Comparison of ENCODE assay signal across 20 cellular contexts in the genomic region with DNA sequence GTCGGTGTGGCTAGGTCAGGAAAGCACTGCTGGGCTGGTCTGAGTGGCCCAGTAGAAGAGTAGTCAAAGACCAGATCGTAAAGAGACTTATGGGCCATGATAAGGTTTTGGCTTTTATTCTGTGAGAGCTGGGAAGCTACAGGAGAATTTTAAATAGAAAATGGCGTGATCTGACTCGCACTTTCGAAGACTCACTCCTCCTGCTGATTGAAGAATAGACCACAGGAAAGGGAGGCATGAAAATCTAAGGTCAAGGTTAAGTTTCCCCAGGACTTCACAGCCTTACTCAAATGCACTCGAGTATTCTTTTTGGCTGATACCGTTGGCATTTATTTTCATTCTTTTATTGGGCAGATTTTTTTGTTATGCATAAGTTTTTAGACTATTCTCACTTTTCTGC.
DNase-seq lines count a peak whose midpoint lies in the region; ATAC-seq and TF ChIP-seq lines count a peak whose summit lies in the region.
"Had no signal": no experiment of that assay in that cellular context is flagged by ENCODE, and none has a peak within 500 bp of the region (broad histone marks: within the 10 kb centered on the region; RNA-seq: fewer than 3 reads in every experiment).

No MANE protein-coding gene starts in this region.

- POLR2A ChIA-PET in CD8-positive, alpha-beta memory T cell (lab: Charles Lee), result no interaction called here

- H3K36me3 ChIP-seq in SJSA1, result no peaks in the 10 kb centered on the region
- no peaks in the 10 kb centered on the region for H3K36me3 ChIP-seq in CD8-positive, alpha-beta memory T cell (ENCODE audit: insufficient read depth, low read length)
- H3K36me3 ChIP-seq: heart left ventricle had no signal

- peak; percentile 29 for DNase-seq in ELR (ENCODE audit: low read depth)
- no peak for DNase-seq in SJSA1 (ENCODE audit: low read depth in 1 of 2, low spot score in 2 of 2)
- no peak for DNase-seq in glutamatergic neuron
- no peak for DNase-seq in activated CD4-positive, CD25-positive, alpha-beta regulatory T cell (lab: John Stamatoyannopoulos, UW)
- no peak for DNase-seq in COR-L47 (lab: John Stamatoyannopoulos, UW)
- DNase-seq in SW480 (ENCODE audit: low spot score), result no peak
- no peak for DNase-seq in CD8-positive, alpha-beta memory T cell
- DNase-seq: activated B cell treated with CpG ODN at 0.5 μM for 24 hours; activated CD8-positive, alpha-beta memory T cell treated with anti-CD3 and anti-CD28 coated beads for 24 hours; activated naive CD8-positive, alpha-beta T cell treated with anti-CD3 and anti-CD28 coated beads, Interleukin-2, amount 50 U/mL, for 24 hours; caudate nucleus; effector CD4-positive, alpha-beta T cell; heart left ventricle; kidney; mesenchymal stem cell; natural killer cell; NCI-H2081; T-helper 17 cell had no signal

- TF ChIP-seq CTCF in glutamatergic neuron (IDR thresholded peaks at IDR 0.05; ENCODE audit: partially characterized antibody, unreplicated experiment), result peak; percentile 42

- H3K27me3 Mint-ChIP-seq in glutamatergic neuron (ENCODE audit: unreplicated experiment), result peaks cover 2% of the 10 kb centered on the region
- H3K27me3 Mint-ChIP-seq in CD8-positive, alpha-beta memory T cell, result no peaks in the 10 kb centered on the region
- H3K27me3 Mint-ChIP-seq: activated B cell treated with CpG ODN at 0.5 μM for 24 hours; activated naive CD8-positive, alpha-beta T cell treated with anti-CD3 and anti-CD28 coated beads, Interleukin-2, amount 50 U/mL, for 24 hours; T-helper 17 cell had no signal

- H3K27ac ChIP-seq in SJSA1, result peak overlapping the region; percentile 81
- H3K27ac ChIP-seq in CD8-positive, alpha-beta memory T cell (ENCODE audit: low read depth, low read length), result no peak overlapping the region
- H3K27ac ChIP-seq: heart left ventricle had no signal

- no peaks in the 10 kb centered on the region for H3K9me3 Mint-ChIP-seq in glutamatergic neuron (ENCODE audit: unreplicated experiment)
- H3K9me3 Mint-ChIP-seq in CD8-positive, alpha-beta memory T cell, result peaks cover 1 to 9% (median 4%) of the 10 kb centered on the region in 5 donors

- no peak overlapping the region for H3K27ac Mint-ChIP-seq in glutamatergic neuron (ENCODE audit: unreplicated experiment)
- H3K27ac Mint-ChIP-seq in CD8-positive, alpha-beta memory T cell, result no peak overlapping the region
- H3K27ac Mint-ChIP-seq: activated B cell treated with CpG ODN at 0.5 μM for 24 hours; activated naive CD8-positive, alpha-beta T cell treated with anti-CD3 and anti-CD28 coated beads, Interleukin-2, amount 50 U/mL, for 24 hours; natural killer cell; stimulated activated effector memory CD8-positive, alpha-beta T cell treated with anti-CD3 and anti-CD28 coated beads, Interleukin-12 subunit alpha, Interleukin-12 subunit beta, amount 100 ng/mL, for 72 hours; T-helper 17 cell had no signal

- CTCF ChIA-PET in CD8-positive, alpha-beta memory T cell (lab: Charles Lee), result interaction anchor here (1.1 kb wide), 1 partner anchor 11 kb away, joined by 3 read pairs; no protein-coding TSS in a partner anchor

- H3K4me3 ChIP-seq in SJSA1, result no peak overlapping the region
- no peak overlapping the region for H3K4me3 ChIP-seq in CD8-positive, alpha-beta memory T cell (ENCODE audit: low read length)
- H3K4me3 ChIP-seq: heart left ventricle had no signal

- H3K36me3 Mint-ChIP-seq in glutamatergic neuron (ENCODE audit: unreplicated experiment), result no peaks in the 10 kb centered on the region
- no peaks in the 10 kb centered on the region for H3K36me3 Mint-ChIP-seq in CD8-positive, alpha-beta memory T cell
- H3K36me3 Mint-ChIP-seq: natural killer cell; stimulated activated effector memory CD8-positive, alpha-beta T cell treated with anti-CD3 and anti-CD28 coated beads, Interleukin-12 subunit alpha, Interleukin-12 subunit beta, amount 100 ng/mL, for 72 hours had no signal

- no peaks in the 10 kb centered on the region for H3K9me3 ChIP-seq in SJSA1 (replicated peaks)
- H3K9me3 ChIP-seq in CD8-positive, alpha-beta memory T cell (ENCODE audit: low read length), result no peaks in the 10 kb centered on the region
- H3K9me3 ChIP-seq: heart left ventricle had no signal

- no peak overlapping the region for H3K4me3 Mint-ChIP-seq in glutamatergic neuron (ENCODE audit: unreplicated experiment)
- H3K4me3 Mint-ChIP-seq in CD8-positive, alpha-beta memory T cell, result no peak overlapping the region
- H3K4me3 Mint-ChIP-seq: activated B cell treated with CpG ODN at 0.5 μM for 24 hours; activated naive CD8-positive, alpha-beta T cell treated with anti-CD3 and anti-CD28 coated beads, Interleukin-2, amount 50 U/mL, for 24 hours; natural killer cell; stimulated activated effector memory CD8-positive, alpha-beta T cell treated with anti-CD3 and anti-CD28 coated beads, Interleukin-12 subunit alpha, Interleukin-12 subunit beta, amount 100 ng/mL, for 72 hours; T-helper 17 cell had no signal

- peaks cover 65% of the 10 kb centered on the region for H3K4me1 ChIP-seq in SJSA1 (replicated peaks)
- no peaks in the 10 kb centered on the region for H3K4me1 ChIP-seq in CD8-positive, alpha-beta memory T cell (ENCODE audit: insufficient read depth, low read length)

- no peaks in the 10 kb centered on the region for H3K4me1 Mint-ChIP-seq in glutamatergic neuron (ENCODE audit: low read depth, unreplicated experiment)
- H3K4me1 Mint-ChIP-seq in CD8-positive, alpha-beta memory T cell, result no peaks in the 10 kb centered on the region
- H3K4me1 Mint-ChIP-seq: activated B cell treated with CpG ODN at 0.5 μM for 24 hours; activated naive CD8-positive, alpha-beta T cell treated with anti-CD3 and anti-CD28 coated beads, Interleukin-2, amount 50 U/mL, for 24 hours; natural killer cell; stimulated activated effector memory CD8-positive, alpha-beta T cell treated with anti-CD3 and anti-CD28 coated beads, Interleukin-12 subunit alpha, Interleukin-12 subunit beta, amount 100 ng/mL, for 72 hours; T-helper 17 cell had no signal

- ATAC-seq in HG02885 (IDR thresholded peaks at IDR 0.05; ENCODE audit: poor library complexity, unreplicated experiment), result peak; percentile 72
- ATAC-seq: activated naive CD8-positive, alpha-beta T cell treated with anti-CD3 and anti-CD28 coated beads, Interleukin-2, amount 50 U/mL, for 24 hours; heart left ventricle; natural killer cell; stimulated activated effector memory CD8-positive, alpha-beta T cell treated with anti-CD3 and anti-CD28 coated beads, Interleukin-12 subunit alpha, Interleukin-12 subunit beta, amount 100 ng/mL, for 72 hours; T-helper 17 cell had no signal

- no peaks in the 10 kb centered on the region for H3K27me3 ChIP-seq in SJSA1 (replicated peaks)
- no peaks in the 10 kb centered on the region for H3K27me3 ChIP-seq in CD8-positive, alpha-beta memory T cell (ENCODE audit: insufficient read depth, low read length, poor library complexity, severe bottlenecking)
- H3K27me3 ChIP-seq: heart left ventricle had no signal
